Comparison of ENCODE assay signal across 13 cellular contexts in genomic region chr17:49213803-49214202, GRCh38. TPM values are rescaled to one million over a fixed set of nuclear protein-coding genes. Genes with fewer than 3 reads are reported as not detected.
DNase-seq lines count a peak whose midpoint lies in the region; ATAC-seq, FAIRE-seq and TF ChIP-seq lines count a peak whose summit lies in the region.
"Had no signal": no experiment of that assay in that cellular context is flagged by ENCODE, and none has a peak within 500 bp of the region (broad histone marks: within the 10 kb centered on the region; RNA-seq: fewer than 3 reads in every experiment).

No MANE protein-coding gene starts in this region.

- dilution Hi-C loops in endothelial cell of umbilical vein (cut with MboI; ENCODE audit: extremely low pct_ligation_motif_present, low sequenced_read_pairs): no loop called here

- no TSS peak for BruUV-seq in OCI-LY7 (replicated peaks; lab: Mats Ljungman, UMichigan)
- BruUV-seq in endothelial cell of umbilical vein (replicated peaks; lab: Mats Ljungman, UMichigan): no TSS peak
- BruUV-seq in A673 (replicated peaks; lab: Mats Ljungman, UMichigan): no TSS peak

- WGBS in heart right ventricle, 2 donors: 81 to 85% methylated on average over 2 of the region's 2 CpGs
- WGBS in upper lobe of left lung, 2 donors: 69 to 100% methylated on average over 1 to 2 of the region's 2 CpGs
- WGBS in body of pancreas, 2 donors: 93 to 100% methylated on average over 2 of the region's 2 CpGs

- peaks cover 4 to 98% (median 63%) of the 10 kb centered on the region in 9 donors for H3K4me1 ChIP-seq in heart right ventricle
- H3K4me1 ChIP-seq in OCI-LY7 (ENCODE audit: insufficient read depth, low read length, poor library complexity, severe bottlenecking): peaks cover 82% of the 10 kb centered on the region
- H3K4me1 ChIP-seq in endothelial cell of umbilical vein (ENCODE audit: control insufficient read depth, extremely low read depth, insufficient read depth, low read length): peaks cover 59% of the 10 kb centered on the region
- peaks cover 54 to 84% (median 76%) of the 10 kb centered on the region in 4 donors for H3K4me1 ChIP-seq in upper lobe of left lung
- H3K4me1 ChIP-seq in A673 (ENCODE audit: insufficient read depth, low read length, poor library complexity, severe bottlenecking): peaks cover 22% of the 10 kb centered on the region
- peaks cover 16% of the 10 kb centered on the region for H3K4me1 ChIP-seq in body of pancreas

- no peak for TF ChIP-seq EP300 in upper lobe of left lung (IDR thresholded peaks at IDR 0.05)

- peak overlapping the region in 6 of 10 donors; percentile 0 to 71 (median 12) for H3K4me3 ChIP-seq in heart right ventricle
- peak overlapping the region; percentile 82 for H3K4me3 ChIP-seq in OCI-LY7 (ENCODE audit: low read depth, low read length, poor library complexity, severe bottlenecking)
- H3K4me3 ChIP-seq in endothelial cell of umbilical vein (replicated peaks in 1 of 3; ENCODE audit: insufficient read depth in 1 of 3, low read depth in 1 of 3, low read length in 3 of 3): no peak overlapping the region
- H3K4me3 ChIP-seq in upper lobe of left lung: peak overlapping the region in 1 of 4 donors; percentile 11
- no peak overlapping the region for H3K4me3 ChIP-seq in A673 (ENCODE audit: low read depth, low read length, poor library complexity, severe bottlenecking)
- no peak overlapping the region for H3K4me3 ChIP-seq in body of pancreas

- H2AFZ ChIP-seq in OCI-LY7 (ENCODE audit: low read length) (no peak overlapping the region), endothelial cell of umbilical vein (ENCODE audit: low read depth, low read length) (no peak overlapping the region)

- TF ChIP-seq CTCF in heart right ventricle (IDR thresholded peaks at IDR 0.05): no peak
- no peak for TF ChIP-seq CTCF in OCI-LY7 (conservative IDR thresholded peaks at IDR 0.05; ENCODE audit: low read length)
- no peak for TF ChIP-seq CTCF in endothelial cell of umbilical vein (IDR thresholded peaks at IDR 0.05; ENCODE audit: extremely low read depth in 1 of 2, insufficient read depth in 1 of 2, low read depth in 1 of 2, low read length in 2 of 2)
- no peak for TF ChIP-seq CTCF in upper lobe of left lung (IDR thresholded peaks at IDR 0.05)
- no peak for TF ChIP-seq CTCF in A673 (conservative IDR thresholded peaks at IDR 0.05; ENCODE audit: low read depth, low read length)
- no peak for TF ChIP-seq CTCF in body of pancreas (IDR thresholded peaks at IDR 0.05)

- CTCF ChIA-PET in OCI-LY7 (lab: Charles Lee; ENCODE audit: unreplicated experiment) (no interaction called here), endothelial cell of umbilical vein (lab: Charles Lee) (interaction anchor here (1.0 to 3.7 kb wide), 7 partner anchors 9 to 77 kb away, joined by 3 to 24 read pairs (median 10); no protein-coding TSS in a partner anchor), A673 (lab: Charles Lee) (no interaction called here)

- H3K9me3 ChIP-seq in heart right ventricle: no peaks in the 10 kb centered on the region
- no peaks in the 10 kb centered on the region for H3K9me3 ChIP-seq in OCI-LY7 (ENCODE audit: low read length)
- no peaks in the 10 kb centered on the region for H3K9me3 ChIP-seq in endothelial cell of umbilical vein (replicated peaks; ENCODE audit: control insufficient read depth, insufficient read depth, low read length)
- H3K9me3 ChIP-seq in upper lobe of left lung: no peaks in the 10 kb centered on the region
- no peaks in the 10 kb centered on the region for H3K9me3 ChIP-seq in A673 (ENCODE audit: low read depth, low read length, poor library complexity, severe bottlenecking)
- H3K9me3 ChIP-seq in body of pancreas: no peaks in the 10 kb centered on the region

- no peak overlapping the region for H3K9ac ChIP-seq in endothelial cell of umbilical vein (replicated peaks; ENCODE audit: extremely low read depth, insufficient read depth, low read length)

- H3K27me3 ChIP-seq in heart right ventricle (peaks cover 0 to 30% (median 5%) of the 10 kb centered on the region in 7 donors), endothelial cell of umbilical vein (ENCODE audit: control insufficient read depth in 2 of 2, insufficient read depth in 2 of 2, low read length in 2 of 2) (no peaks in the 10 kb centered on the region), upper lobe of left lung (no peaks in the 10 kb centered on the region), A673 (replicated peaks; ENCODE audit: insufficient read depth, low read depth, low read length, poor library complexity) (no peaks in the 10 kb centered on the region), body of pancreas (no peaks in the 10 kb centered on the region)

- intact Hi-C loops in heart right ventricle (cut with DNase I): no loop called here
- intact Hi-C loops in cardiac septum (cut with DNase I): no loop called here
- intact Hi-C loops in OCI-LY7 (cut with micrococcal nuclease; ENCODE audit: unreplicated experiment): loop anchor here (10.0 kb wide), 2 partner anchors 461 to 531 kb away; partner anchors contain the start of gene SPOP
- intact Hi-C loops in endothelial cell of umbilical vein (cut with micrococcal nuclease): no loop called here
- intact Hi-C loops in A673 (cut with micrococcal nuclease; ENCODE audit: unreplicated experiment): no loop called here
- intact Hi-C loops in body of pancreas (cut with DNase I): no loop called here

- H3K9me2 ChIP-seq in OCI-LY7 (ENCODE audit: insufficient read depth, low read length): no peaks in the 10 kb centered on the region

- DNase-seq in heart right ventricle (no peak), cardiac septum (ENCODE audit: low spot score) (no peak), OCI-LY7 (ENCODE audit: low spot score) (no peak), endothelial cell of umbilical vein (ENCODE audit: low read depth, low spot score) (no peak), upper lobe of left lung (no peak), islet precursor cell (no peak), A673 (ENCODE audit: low spot score) (no peak), body of pancreas (no peak)
- DNase-seq: activated CD4-positive, alpha-beta T cell treated with anti-CD3 and anti-CD28 coated beads, Interleukin-2, amount 50 U/mL, for 48 hours; C1 segment of cervical spinal cord; HCEC 1CT; NCI-H2171 had no signal

- FAIRE-seq in endothelial cell of umbilical vein (lab: Jason Lieb, UNC): no peak

- H3K79me2 ChIP-seq in OCI-LY7 (ENCODE audit: insufficient read depth, low read depth, low read length): peaks cover 63% of the 10 kb centered on the region
- H3K79me2 ChIP-seq in endothelial cell of umbilical vein (ENCODE audit: control insufficient read depth, insufficient read depth, low read length): peaks cover 49% of the 10 kb centered on the region

- H4K20me1 ChIP-seq in OCI-LY7 (ENCODE audit: insufficient read depth, low read length) (peaks cover 5% of the 10 kb centered on the region; the same call in 1 of the 2 replicates), endothelial cell of umbilical vein (replicated peaks; ENCODE audit: control insufficient read depth, extremely low read depth, insufficient read depth, low read length) (no peaks in the 10 kb centered on the region)

- TF ChIP-seq POLR2A in endothelial cell of umbilical vein (IDR thresholded peaks at IDR 0.05; ENCODE audit: low read depth, low read length): no peak
- TF ChIP-seq POLR2A in upper lobe of left lung (IDR thresholded peaks at IDR 0.05): no peak
- no peak for TF ChIP-seq POLR2A in body of pancreas (IDR thresholded peaks at IDR 0.05)

- H3K27ac ChIP-seq in heart right ventricle (peak overlapping the region in 7 of 10 donors; percentile 25 to 89 (median 61)), OCI-LY7 (ENCODE audit: low read depth, low read length, poor library complexity, severe bottlenecking) (peak overlapping the region; percentile 92), endothelial cell of umbilical vein (ENCODE audit: insufficient read depth, low read depth, low read length) (no peak overlapping the region), upper lobe of left lung (peak overlapping the region; percentile 12 to 86 (median 70)), A673 (ENCODE audit: low read depth, low read length, poor library complexity, severe bottlenecking) (no peak overlapping the region), body of pancreas (no peak overlapping the region)

- H3K4me2 ChIP-seq in OCI-LY7 (ENCODE audit: low read length) (peak overlapping the region; percentile 95), endothelial cell of umbilical vein (ENCODE audit: insufficient read depth, low read length) (peak overlapping the region; percentile 43)

- POLR2A ChIA-PET in OCI-LY7 (lab: Charles Lee) (interaction anchor here (1.2 to 6.5 kb wide), 2 partner anchors 21 to 174 kb away, joined by 3 to 45 read pairs; no protein-coding TSS in a partner anchor), endothelial cell of umbilical vein (lab: Charles Lee) (interaction anchor here (0.7 kb wide), 1 partner anchor 36 kb away, joined by 4 read pairs; no protein-coding TSS in a partner anchor), A673 (lab: Charles Lee; ENCODE audit: low non-redundant PET) (interaction anchor here (0.6 kb wide), 1 partner anchor 544 kb away, joined by 3 read pairs; no protein-coding TSS in a partner anchor)

- no peak for ATAC-seq in heart right ventricle
- no peak for ATAC-seq in upper lobe of left lung (ENCODE audit: low FRiP score in 2 of 2)
- ATAC-seq in body of pancreas: no peak

- H3K9me1 ChIP-seq in endothelial cell of umbilical vein (replicated peaks; ENCODE audit: control insufficient read depth, extremely low read depth, insufficient read depth, low read length): no peaks in the 10 kb centered on the region

- H3K36me3 ChIP-seq in heart right ventricle: peaks cover 0 to 4% (median 0%) of the 10 kb centered on the region in 9 donors
- peaks cover 40% of the 10 kb centered on the region for H3K36me3 ChIP-seq in OCI-LY7 (ENCODE audit: insufficient read depth, low read length)
- peaks cover under 1 to 10% of the 10 kb centered on the region in 2 experiments for H3K36me3 ChIP-seq in endothelial cell of umbilical vein (ENCODE audit: control insufficient read depth in 2 of 2, extremely low read depth in 1 of 2, insufficient read depth in 2 of 2, low read length in 2 of 2)
- peaks cover 0 to under 1% (median 0%) of the 10 kb centered on the region in 4 donors for H3K36me3 ChIP-seq in upper lobe of left lung
- H3K36me3 ChIP-seq in A673 (ENCODE audit: insufficient read depth, low read length, poor library complexity, severe bottlenecking): peaks cover 5% of the 10 kb centered on the region
- no peaks in the 10 kb centered on the region for H3K36me3 ChIP-seq in body of pancreas (replicated peaks in 1 of 2; ENCODE audit: insufficient read depth in 1 of 2, low read depth in 2 of 2)

RNA-seq across cellular contexts. Expression of gene ABI3, which starts 3.3 kb away (rescaled TPM):
- 10 to 100 TPM in 1 of 10 donors, 1 to 10 TPM in 9; 2.3 to 10.8 (median 4.8) TPM for total RNA-seq in heart right ventricle
- polyA plus RNA-seq in heart right ventricle: 10 to 100 TPM in 1 of 2 donors, 1 to 10 TPM in 1; 6.2 to 10.3 TPM
- 6.0 TPM for total RNA-seq in cardiac septum
- total RNA-seq in OCI-LY7 (2014; rRNA removed; shearing (Covaris generic)): 16.8 and 24.0 TPM in 2 replicates
- 23.6 and 29.5 TPM in 2 replicates for total RNA-seq in OCI-LY7 (2022)
- total RNA-seq in endothelial cell of umbilical vein: 35.2 and 35.7 TPM in 2 replicates
- polyA plus RNA-seq in endothelial cell of umbilical vein: 35.0 and 35.5 TPM in 2 replicates
- polyA plus RNA-seq in endothelial cell of umbilical vein (2011; cell fraction: cytosol; rRNA removed): 29.6 and 31.8 TPM in 2 replicates
- polyA plus RNA-seq in endothelial cell of umbilical vein (2011; cell fraction: nucleus; rRNA removed): 19.4 and 20.7 TPM in 2 replicates
- 30.9 and 37.1 TPM in 2 replicates for polyA plus RNA-seq in endothelial cell of umbilical vein (2012)
- polyA minus RNA-seq in endothelial cell of umbilical vein: 17.2 and 21.9 TPM in 2 replicates
- not detected for polyA minus RNA-seq in endothelial cell of umbilical vein (2011; cell fraction: cytosol; rRNA and poly(A)+ RNA removed)
- polyA minus RNA-seq in endothelial cell of umbilical vein (2011; cell fraction: nucleus; rRNA and poly(A)+ RNA removed): 14.9 and 22.8 TPM in 2 replicates
- total RNA-seq in upper lobe of left lung: 10 to 100 TPM in 4 of 6 donors, 1 to 10 TPM in 2; 8.5 to 38.4 (median 27.3) TPM
- total RNA-seq in A673 (2021): 9.7 and 13.0 TPM in 2 replicates
- 1 to 10 TPM; 4.9 to 6.3 TPM for total RNA-seq in body of pancreas

RNA-seq across cellular contexts. Expression of gene GNGT2, which starts 3.4 kb away (rescaled TPM):
- 1 to 10 TPM in 5 of 10 donors, under 1 TPM in 4, not detected in 1; 0.32 to 2.6 (median 1.3) TPM for total RNA-seq in heart right ventricle
- 1 to 10 TPM; 2.7 to 4.6 TPM for polyA plus RNA-seq in heart right ventricle
- 1.2 TPM for total RNA-seq in cardiac septum
- 13.3 and 15.4 TPM in 2 replicates for total RNA-seq in OCI-LY7 (2014; rRNA removed; shearing (Covaris generic))
- 32.6 and 33.4 TPM in 2 replicates for total RNA-seq in OCI-LY7 (2022)
- total RNA-seq in endothelial cell of umbilical vein: 3.7 and 3.8 TPM in 2 replicates
- 2.1 and 2.8 TPM in 2 replicates for polyA plus RNA-seq in endothelial cell of umbilical vein
- polyA plus RNA-seq in endothelial cell of umbilical vein (2011; cell fraction: cytosol; rRNA removed): 5.1 and 5.6 TPM in 2 replicates
- 2.5 and 3.4 TPM in 2 replicates for polyA plus RNA-seq in endothelial cell of umbilical vein (2011; cell fraction: nucleus; rRNA removed)
- 5.7 and 9.7 TPM in 2 replicates for polyA plus RNA-seq in endothelial cell of umbilical vein (2012)
- polyA minus RNA-seq in endothelial cell of umbilical vein: 2.3 and 3.9 TPM in 2 replicates
- not detected for polyA minus RNA-seq in endothelial cell of umbilical vein (2011; cell fraction: cytosol; rRNA and poly(A)+ RNA removed)
- 1.5 TPM in 1 of 2 replicates, not detected in the other for polyA minus RNA-seq in endothelial cell of umbilical vein (2011; cell fraction: nucleus; rRNA and poly(A)+ RNA removed)
- total RNA-seq in upper lobe of left lung: 10 to 100 TPM in 3 of 6 donors, 1 to 10 TPM in 3; 1.1 to 22.5 (median 9.9) TPM
- 9.2 and 9.6 TPM in 2 replicates for total RNA-seq in A673 (2021)
- 10 to 100 TPM in 1 of 2 donors, not detected in 1; 16.8 TPM for total RNA-seq in body of pancreas
- total RNA-seq: G401 had no signal

RNA-seq across cellular contexts. Expression of gene PHOSPHO1, which starts 16.8 kb away (rescaled TPM):
- total RNA-seq in heart right ventricle (1 to 10 TPM in 4 of 10 donors, under 1 TPM in 6; 0.14 to 1.9 (median 0.49) TPM), cardiac septum (3.8 TPM), OCI-LY7 (2022) (not detected in 2 replicates), endothelial cell of umbilical vein (0.18 TPM in 1 of 2 replicates, not detected in the other), upper lobe of left lung (1 to 10 TPM in 4 of 6 donors, under 1 TPM in 1, not detected in 1; 0.30 to 4.7 (median 3.1) TPM), A673 (2021) (88.6 and 98.3 TPM in 2 replicates), body of pancreas (10 to 100 TPM in 1 of 2 donors, not detected in 1; 13.5 TPM)
- polyA plus RNA-seq in heart right ventricle (1 to 10 TPM in 1 of 2 donors, under 1 TPM in 1; 0.52 to 1.1 TPM), endothelial cell of umbilical vein (0.19 and 0.23 TPM in 2 replicates)
- total RNA-seq in OCI-LY7 (2014; rRNA removed; shearing (Covaris generic)): not detected in 2 replicates
- polyA plus RNA-seq in endothelial cell of umbilical vein (2011; cell fraction: cytosol; rRNA removed): 0.10 and 0.13 TPM in 2 replicates
- polyA plus RNA-seq in endothelial cell of umbilical vein (2011; cell fraction: nucleus; rRNA removed): 0.14 TPM in 1 of 2 replicates, not detected in the other
- polyA plus RNA-seq in endothelial cell of umbilical vein (2012): 0.40 TPM in 2 replicates
- not detected in 2 replicates for polyA minus RNA-seq in endothelial cell of umbilical vein
- not detected for polyA minus RNA-seq in endothelial cell of umbilical vein (2011; cell fraction: cytosol; rRNA and poly(A)+ RNA removed)
- polyA minus RNA-seq in endothelial cell of umbilical vein (2011; cell fraction: nucleus; rRNA and poly(A)+ RNA removed): 0.34 TPM in 1 of 2 replicates, not detected in the other

Comparison
In these comparisons a context has a peak if more than half of its experiments do, and no peak if none do; other contexts are left out.
1. H3K27ac ChIP-seq: peak in heart right ventricle (7 of 10), OCI-LY7 (single experiment) and upper lobe of left lung (4 of 4); none in endothelial cell of umbilical vein (single experiment), A673 (single experiment) and body of pancreas (0 of 4).
2. H3K4me3 ChIP-seq: peak in heart right ventricle (6 of 10) and OCI-LY7 (single experiment); none in endothelial cell of umbilical vein (0 of 3), A673 (single experiment) and body of pancreas (0 of 2).